In the genomic region with DNA sequence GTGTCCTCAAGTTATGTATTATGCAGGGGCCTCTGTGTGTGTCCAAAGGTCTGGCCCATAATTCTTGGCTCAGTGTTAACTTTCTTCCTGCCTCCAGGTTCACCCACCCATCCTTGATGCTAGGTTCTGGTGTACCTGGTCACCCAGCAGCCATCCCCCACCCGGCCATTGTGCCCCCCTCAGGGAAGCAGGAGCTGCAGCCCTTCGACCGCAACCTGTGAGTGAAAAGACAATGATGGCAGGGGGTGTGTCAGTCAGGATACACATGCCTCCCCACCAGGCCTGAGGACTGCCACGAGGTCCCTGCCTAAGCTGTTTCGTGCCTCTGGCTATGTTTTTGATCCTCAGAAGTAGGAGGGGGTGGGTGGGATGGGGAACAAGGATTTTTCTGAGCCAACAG, we compare ENCODE assay signal across 15 cellular contexts. TPM values are rescaled to one million over a fixed set of nuclear protein-coding genes. Genes with fewer than 3 reads are reported as not detected.
DNase-seq lines count a peak whose midpoint lies in the region; ATAC-seq and TF ChIP-seq lines count a peak whose summit lies in the region.
"Had no signal": no experiment of that assay in that cellular context is flagged by ENCODE, and none has a peak within 500 bp of the region (broad histone marks: within the 10 kb centered on the region; RNA-seq: fewer than 3 reads in every experiment).

No MANE protein-coding gene starts in this region.

- no peaks in the 10 kb centered on the region for H3K27me3 Mint-ChIP-seq in CD4-positive, alpha-beta T cell
- H3K27me3 Mint-ChIP-seq in central memory CD8-positive, alpha-beta T cell: no peaks in the 10 kb centered on the region
- H3K27me3 Mint-ChIP-seq in GM23338 (ENCODE audit: insufficient read depth, low read depth, poor library complexity): peaks cover 8% of the 10 kb centered on the region

- no peak overlapping the region for H3K4me3 Mint-ChIP-seq in CD4-positive, alpha-beta T cell
- no peak overlapping the region for H3K4me3 Mint-ChIP-seq in central memory CD8-positive, alpha-beta T cell
- no peak overlapping the region for H3K4me3 Mint-ChIP-seq in GM23338
- H3K4me3 Mint-ChIP-seq: WTC11 had no signal

- H3K9me3 Mint-ChIP-seq in CD4-positive, alpha-beta T cell: no peaks in the 10 kb centered on the region
- H3K9me3 Mint-ChIP-seq in central memory CD8-positive, alpha-beta T cell: no peaks in the 10 kb centered on the region
- H3K9me3 Mint-ChIP-seq in GM23338: no peaks in the 10 kb centered on the region
- H3K9me3 Mint-ChIP-seq: WTC11 had no signal

- H3K4me2 ChIP-seq in GM23338: no peak overlapping the region

- H3K27me3 ChIP-seq in CD4-positive, alpha-beta T cell (ENCODE audit: control insufficient read depth, insufficient read depth, low read length): no peaks in the 10 kb centered on the region
- H3K27me3 ChIP-seq in H7 (ENCODE audit: control insufficient read depth, insufficient read depth, low read length) (no peaks in the 10 kb centered on the region), GM23338 (ENCODE audit: insufficient read depth) (no peaks in the 10 kb centered on the region)
- H3K27me3 ChIP-seq: Peyer's patch, suprapubic skin had no signal

- H3F3A ChIP-seq in GM23338 (replicated peaks; ENCODE audit: low read depth): peaks cover 8% of the 10 kb centered on the region; the same call in 1 of the 2 replicates

- H3K9me3 ChIP-seq in CD4-positive, alpha-beta T cell (ENCODE audit: control insufficient read depth, low read length): no peaks in the 10 kb centered on the region
- no peaks in the 10 kb centered on the region for H3K9me3 ChIP-seq in mucosa of descending colon
- H3K9me3 ChIP-seq: Peyer's patch, suprapubic skin had no signal

- no peak for ATAC-seq in CD4-positive, alpha-beta T cell (ENCODE audit: poor library complexity)
- no peak for ATAC-seq in central memory CD8-positive, alpha-beta T cell (replicated peaks; ENCODE audit: extremely low read depth, poor library complexity, severe bottlenecking)
- ATAC-seq in mucosa of descending colon: no peak
- no peak for ATAC-seq in GM23338
- ATAC-seq: WTC11 had no signal

- H3K36me3 ChIP-seq in H7 (replicated peaks; ENCODE audit: control insufficient read depth, insufficient read depth, low read length) (peaks cover 32% of the 10 kb centered on the region), mucosa of descending colon (ENCODE audit: low read depth) (no peaks in the 10 kb centered on the region), GM23338 (ENCODE audit: insufficient read depth) (peaks cover 6% of the 10 kb centered on the region; the same call in 1 of the 2 replicates)

- H3K4me1 ChIP-seq in mucosa of descending colon (ENCODE audit: low read depth): no peaks in the 10 kb centered on the region
- H3K4me1 ChIP-seq in GM23338 (ENCODE audit: insufficient read depth): peaks cover 12% of the 10 kb centered on the region; the same call in 1 of the 2 replicates

- peak overlapping the region; percentile 13 for H3K27ac ChIP-seq in CD4-positive, alpha-beta T cell (ENCODE audit: low read depth, low read length)
- H3K27ac ChIP-seq in GM23338 (ENCODE audit: low read depth): no peak overlapping the region
- H3K27ac ChIP-seq: Peyer's patch, suprapubic skin had no signal

- H3K4me3 ChIP-seq in H7 (ENCODE audit: insufficient read depth, low read depth, low read length): no peak overlapping the region
- H3K4me3 ChIP-seq in mucosa of descending colon: no peak overlapping the region
- H3K4me3 ChIP-seq in GM23338: no peak overlapping the region
- H3K4me3 ChIP-seq: Peyer's patch, suprapubic skin had no signal

- H3K36me3 Mint-ChIP-seq in CD4-positive, alpha-beta T cell (ENCODE audit: low read depth): peaks cover 100% of the 10 kb centered on the region
- H3K36me3 Mint-ChIP-seq in central memory CD8-positive, alpha-beta T cell (ENCODE audit: insufficient read depth): peaks cover 81% of the 10 kb centered on the region
- H3K36me3 Mint-ChIP-seq in GM23338 (ENCODE audit: low read depth): peaks cover 22% of the 10 kb centered on the region

- intact Hi-C loops in CD4-positive, alpha-beta T cell (cut with DNase I, micrococcal nuclease): no loop called here
- intact Hi-C loops in mucosa of descending colon (cut with DNase I, micrococcal nuclease): loop anchor here (10.0 kb wide), 1 partner anchor 97 kb away; no protein-coding TSS in a partner anchor

- TF ChIP-seq CTCF in CD4-positive, alpha-beta T cell (IDR thresholded peaks at IDR 0.05): no peak
- TF ChIP-seq CTCF in mucosa of descending colon (IDR thresholded peaks at IDR 0.05) (no peak), GM23338 (conservative IDR thresholded peaks at IDR 0.05; ENCODE audit: low read depth in 2 of 2) (no peak)

- CTCF ChIA-PET in CD4-positive, alpha-beta T cell (lab: Charles Lee): interaction anchor here (2.3 to 8.3 kb wide), 5 partner anchors 10 to 102 kb away, joined by 7 to 114 read pairs (median 14); no protein-coding TSS in a partner anchor

- POLR2A ChIA-PET in CD4-positive, alpha-beta T cell (lab: Charles Lee): interaction anchor here (14.0 to 24.9 kb wide), 3 partner anchors 4 to 104 kb away, joined by 184 to 350 read pairs (median 184); no protein-coding TSS in a partner anchor

- peaks cover 76% of the 10 kb centered on the region for H3K4me1 Mint-ChIP-seq in CD4-positive, alpha-beta T cell (ENCODE audit: low read depth)
- peaks cover 53% of the 10 kb centered on the region for H3K4me1 Mint-ChIP-seq in central memory CD8-positive, alpha-beta T cell
- peaks cover 16% of the 10 kb centered on the region for H3K4me1 Mint-ChIP-seq in GM23338

- DNase-seq in CD4-positive, alpha-beta T cell: peak in 3 of 10 experiments; percentile 0 to 4 (median 0)
- peak; percentile 13 for DNase-seq in H7
- no peak for DNase-seq in central memory CD8-positive, alpha-beta T cell (ENCODE audit: low spot score in 2 of 2)
- DNase-seq in mucosa of descending colon: peak in 2 of 3 donors; percentile 18 to 37
- DNase-seq in GM23338 (ENCODE audit: low spot score): no peak
- DNase-seq in pons (ENCODE audit: low spot score): no peak
- no peak for DNase-seq in T-helper 9 cell
- DNase-seq in occipital lobe (lab: John Stamatoyannopoulos, UW): no peak
- DNase-seq: activated T-cell treated with anti-CD3 and anti-CD28 coated beads, Interleukin-2, amount 50 U/mL, for 1 hour; amygdala; DMS53; NCI-H1048 had no signal

- H3K9me2 ChIP-seq in GM23338 (ENCODE audit: insufficient read depth): no peaks in the 10 kb centered on the region

- peak overlapping the region; percentile 98 for H3K27ac Mint-ChIP-seq in CD4-positive, alpha-beta T cell
- peak overlapping the region; percentile 85 for H3K27ac Mint-ChIP-seq in central memory CD8-positive, alpha-beta T cell (ENCODE audit: low read depth)
- H3K27ac Mint-ChIP-seq in GM23338: no peak overlapping the region

- no peak overlapping the region for H2AFZ ChIP-seq in GM23338

- H3K79me2 ChIP-seq in GM23338 (replicated peaks; ENCODE audit: insufficient read depth): peaks cover 8% of the 10 kb centered on the region

- H4K20me1 ChIP-seq in GM23338 (replicated peaks; ENCODE audit: insufficient read depth): peaks cover 28% of the 10 kb centered on the region

TF ChIP-seq in GM23338, 12 proteins besides CTCF, POLR2A, EP300 and RAD21 (continues in another document):
- TF ChIP-seq NANOG (IDR thresholded peaks at IDR 0.05; ENCODE audit: borderline replicate concordance): no peak
- no peak for TF ChIP-seq CREB1 (CRISPR knock-in tag; IDR thresholded peaks at IDR 0.05; ENCODE audit: low read depth)
- TF ChIP-seq STAT1 (IDR thresholded peaks at IDR 0.05; ENCODE audit: unreplicated experiment): no peak
- no peak for TF ChIP-seq EZH2 (IDR thresholded peaks at IDR 0.05; ENCODE audit: low read depth, unreplicated experiment)
- TF ChIP-seq JUNB (IDR thresholded peaks at IDR 0.05; ENCODE audit: unreplicated experiment): no peak
- TF ChIP-seq ZNF331 (CRISPR knock-in tag; IDR thresholded peaks at IDR 0.05; ENCODE audit: low read depth): no peak
- TF ChIP-seq, protein P1, sequence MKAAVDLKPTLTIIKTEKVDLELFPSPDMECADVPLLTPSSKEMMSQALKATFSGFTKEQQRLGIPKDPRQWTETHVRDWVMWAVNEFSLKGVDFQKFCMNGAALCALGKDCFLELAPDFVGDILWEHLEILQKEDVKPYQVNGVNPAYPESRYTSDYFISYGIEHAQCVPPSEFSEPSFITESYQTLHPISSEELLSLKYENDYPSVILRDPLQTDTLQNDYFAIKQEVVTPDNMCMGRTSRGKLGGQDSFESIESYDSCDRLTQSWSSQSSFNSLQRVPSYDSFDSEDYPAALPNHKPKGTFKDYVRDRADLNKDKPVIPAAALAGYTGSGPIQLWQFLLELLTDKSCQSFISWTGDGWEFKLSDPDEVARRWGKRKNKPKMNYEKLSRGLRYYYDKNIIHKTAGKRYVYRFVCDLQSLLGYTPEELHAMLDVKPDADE (IDR thresholded peaks at IDR 0.05): no peak

RNA-seq across cellular contexts. Expression of gene TCF7, which starts 27.6 kb away (rescaled TPM):
- 100 to 1,000 TPM; 480 to 493 TPM for total RNA-seq in CD4-positive, alpha-beta T cell
- 2.4 and 3.7 TPM in 2 replicates for total RNA-seq in H7 (2014; rRNA removed; shearing (Covaris generic))
- 1 to 10 TPM; 1.9 to 6.8 (median 4.4) TPM for total RNA-seq in mucosa of descending colon
- total RNA-seq in GM23338 (2014; rRNA removed; shearing (Covaris generic)): 8.1 and 9.7 TPM in 2 replicates
- 5.2 and 5.6 TPM in 2 replicates for polyA plus RNA-seq in GM23338 (2016; fragmentation: Nextera tagmentation; extraction: Ambion mirVana)
- not detected for total RNA-seq in occipital lobe

RNA-seq across cellular contexts. Expression of gene SKP1, which starts 34.7 kb away (rescaled TPM):
- total RNA-seq in CD4-positive, alpha-beta T cell: 100 to 1,000 TPM; 303 to 314 TPM
- total RNA-seq in H7 (2014; rRNA removed; shearing (Covaris generic)): 287 and 332 TPM in 2 replicates
- total RNA-seq in mucosa of descending colon (100 to 1,000 TPM; 241 to 316 (median 281) TPM), occipital lobe (178 TPM)
- total RNA-seq in GM23338 (2014; rRNA removed; shearing (Covaris generic)): 244 and 366 TPM in 2 replicates
- 344 and 440 TPM in 2 replicates for polyA plus RNA-seq in GM23338 (2016; fragmentation: Nextera tagmentation; extraction: Ambion mirVana)

Comparison
In these comparisons a context has a peak if more than half of its experiments do, and no peak if none do; other contexts are left out.
1. DNase-seq: peak in H7 (single experiment) and mucosa of descending colon (2 of 3); none in central memory CD8-positive, alpha-beta T cell (0 of 2), GM23338 (single experiment), pons (single experiment), T-helper 9 cell (single experiment) and occipital lobe (single experiment).
2. RNA of gene TCF7, which starts 27.6 kb away (total RNA-seq): 480 to 493 TPM in CD4-positive, alpha-beta T cell; 8.1 to 9.7 TPM in GM23338, 1.9 to 6.8 TPM in mucosa of descending colon, 2.4 to 3.7 TPM in H7 and not detected in occipital lobe (single experiment); every median in the first group is over 10 times any median in the second.
3. intact Hi-C loops: an anchor here in mucosa of descending colon (10.0 kb wide); none called in CD4-positive, alpha-beta T cell.